ENCODE assay signal across 9 cellular contexts in the genomic region with DNA sequence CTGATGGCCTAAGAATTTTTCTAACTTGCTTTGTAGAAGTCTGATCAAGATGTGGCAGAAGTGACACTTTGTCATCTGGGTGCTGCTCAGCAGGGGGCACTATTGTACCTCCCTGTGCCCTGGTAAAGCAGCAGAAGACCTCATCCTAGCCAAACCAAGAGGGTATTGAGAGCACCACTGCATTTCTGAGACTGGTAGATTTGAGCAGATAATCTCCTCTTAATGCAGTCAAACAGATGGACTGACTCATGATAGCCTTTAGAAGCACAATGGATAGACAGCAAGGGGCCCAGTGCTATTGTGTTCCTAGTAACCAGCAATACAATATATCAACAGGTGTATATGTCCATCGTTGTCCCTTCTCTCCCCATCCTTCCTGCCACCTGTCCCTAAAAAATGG. TPM values are rescaled to one million over a fixed set of nuclear protein-coding genes. Genes with fewer than 3 reads are reported as not detected.
DNase-seq lines count a peak whose midpoint lies in the region; ATAC-seq, FAIRE-seq and TF ChIP-seq lines count a peak whose summit lies in the region.
"Had no signal": no experiment of that assay in that cellular context is flagged by ENCODE, and none has a peak within 500 bp of the region (broad histone marks: within the 10 kb centered on the region; RNA-seq: fewer than 3 reads in every experiment).

No MANE protein-coding gene starts in this region.

- H3K36me3 ChIP-seq in GM12878 (ENCODE audit: control insufficient read depth in 2 of 2, insufficient read depth in 2 of 2, low read length in 1 of 2): no peaks in the 10 kb centered on the region; a peak in 1 of 4 replicates
- H3K36me3 ChIP-seq in liver (ENCODE audit: control insufficient read depth in 4 of 4, insufficient read depth in 3 of 4, low read depth in 1 of 4, low read length in 3 of 4): no peaks in the 10 kb centered on the region

- peaks cover 19% of the 10 kb centered on the region for H3K79me2 ChIP-seq in GM12878 (ENCODE audit: control insufficient read depth, insufficient read depth, low read length)

- H3K4me1 ChIP-seq in GM12878 (ENCODE audit: control insufficient read depth, insufficient read depth, low read length): no peaks in the 10 kb centered on the region
- H3K4me1 ChIP-seq in liver (ENCODE audit: control insufficient read depth in 4 of 4, insufficient read depth in 4 of 4, low read length in 3 of 4): peaks cover 0 to 15% (median 9%) of the 10 kb centered on the region in 4 donors

- no peak overlapping the region for H3K4me2 ChIP-seq in GM12878 (ENCODE audit: control insufficient read depth, insufficient read depth)

- H4K20me1 ChIP-seq in GM12878 (ENCODE audit: control insufficient read depth, insufficient read depth): 0 out of 2 replicates have a peak, but pooled peaks cover 2% of the 10 kb centered on the region

- RAD21 ChIA-PET in GM12878 (lab: Charles Lee; ENCODE audit: unreplicated experiment): no interaction called here

- peak; percentile 44 for FAIRE-seq in GM12878 (lab: Jason Lieb, UNC)
- FAIRE-seq: colon had no signal

- 36% methylated on average over 1 of the region's 1 CpG for WGBS in GM12878 (ENCODE audit: insufficient coverage, insufficient replicate concordance, low lambda C conversion rate, missing lambda C conversion rate)
- WGBS in liver: 62% methylated on average over 1 of the region's 1 CpG

- H3K27ac ChIP-seq in GM12878 (ENCODE audit: control insufficient read depth, insufficient read depth) (no peak overlapping the region), liver (ENCODE audit: low read depth in 1 of 2, low read length in 2 of 2) (no peak overlapping the region)

- no peaks in the 10 kb centered on the region for H3K27me3 ChIP-seq in GM12878 (replicated peaks in 1 of 2; ENCODE audit: control insufficient read depth in 2 of 2, insufficient read depth in 2 of 2, low read length in 1 of 2)
- H3K27me3 ChIP-seq in liver (ENCODE audit: control insufficient read depth in 4 of 4, insufficient read depth in 4 of 4, low read length in 3 of 4): no peaks in the 10 kb centered on the region

- H3K9ac ChIP-seq in GM12878 (ENCODE audit: control insufficient read depth, insufficient read depth, low read length) (no peak overlapping the region), liver (ENCODE audit: low read depth in 1 of 2, low read length in 2 of 2) (no peak overlapping the region)

- DNase-seq in GM10266 (ENCODE audit: extremely low spot score) (peak; percentile 59), NCI-H1417 (lab: John Stamatoyannopoulos, UW) (peak; percentile 45 to 81 (median 66)), T-helper 9 cell (peak; percentile 49), GM12878 (ENCODE audit: low read depth, low spot score) (no peak), cortex of kidney (lab: John Stamatoyannopoulos, UW) (no peak)
- peak; percentile 28 to 69 (median 44) for DNase-seq in stimulated activated naive CD4-positive, alpha-beta T cell (lab: John Stamatoyannopoulos, UW)

- no peak overlapping the region for H2AFZ ChIP-seq in GM12878 (ENCODE audit: control insufficient read depth, low read depth, low read length)

- TF ChIP-seq CTCF in GM10266 (IDR thresholded peaks at IDR 0.05; ENCODE audit: control insufficient read depth, insufficient read depth, low read depth, missing control alignments) (peak; percentile 71), GM12878 (IDR thresholded peaks at IDR 0.05 in 2 of 3, conservative IDR thresholded peaks at IDR 0.05 in 1 of 3; ENCODE audit: control insufficient read depth in 2 of 3, extremely low read depth in 1 of 3, insufficient read depth in 1 of 3, low read depth in 3 of 3, low read length in 3 of 3) (peak; percentile 63 to 78 (median 73)), liver (IDR thresholded peaks at IDR 0.05; ENCODE audit: low read depth, low read length, missing input control) (peak; percentile 40)

- no peak for TF ChIP-seq EP300 in GM12878 (IDR thresholded peaks at IDR 0.05; ENCODE audit: borderline replicate concordance in 1 of 2, control insufficient read depth in 1 of 2, low read depth in 2 of 2, low read length in 2 of 2)

- intact Hi-C loops in GM12878 (cut with micrococcal nuclease; ENCODE audit: unreplicated experiment): loop anchor here (1.0 kb wide), 2 partner anchors 86 to 149 kb away; partner anchors contain the start of gene HAX1

- POLR2A ChIA-PET in GM12878 (lab: Charles Lee): no interaction called here

- SMC1A ChIA-PET in GM12878 (lab: Charles Lee; ENCODE audit: uncharacterized antibody, unreplicated experiment): interaction anchor here (0.9 to 1.4 kb wide), 3 partner anchors 85 to 149 kb away, joined by 3 to 6 read pairs (median 3); no protein-coding TSS in a partner anchor

- H3K4me3 ChIP-seq in GM12878: no peak overlapping the region
- no peak overlapping the region for H3K4me3 ChIP-seq in liver (ENCODE audit: low read depth in 1 of 3, low read length in 3 of 3)

- no peak for TF ChIP-seq POLR2A in GM12878 (IDR thresholded peaks at IDR 0.05; ENCODE audit: low read depth, low read length)

- peak; percentile 12; the same call in 2 of the 3 replicates for ATAC-seq in GM12878
- no peak for ATAC-seq in HG03159 (IDR thresholded peaks at IDR 0.05; ENCODE audit: unreplicated experiment)

- CTCF ChIA-PET in GM12878 (lab: Yijun Ruan, JAX): interaction anchor here (0.6 to 1.4 kb wide), 4 partner anchors 12 to 293 kb away, joined by 3 to 7 read pairs (median 4); partner anchors contain the start of gene HAX1

- H3K9me3 ChIP-seq in GM12878 (replicated peaks; ENCODE audit: control insufficient read depth, insufficient read depth, low read length) (no peaks in the 10 kb centered on the region), liver (ENCODE audit: control insufficient read depth in 4 of 4, low read length in 3 of 4) (no peaks in the 10 kb centered on the region)

- in situ Hi-C loops in GM12878 (cut with MboI): loop anchor here (10.0 kb wide), 1 partner anchor 149 kb away; no protein-coding TSS in a partner anchor

- no TSS peak for BruUV-seq in GM12878 (replicated peaks; lab: Mats Ljungman, UMichigan)

- TF ChIP-seq RAD21 in GM12878 (IDR thresholded peaks at IDR 0.05; ENCODE audit: insufficient read depth, low read depth, low read length) (peak; percentile 72), liver (IDR thresholded peaks at IDR 0.05) (peak; percentile 71 to 80)

RNA-seq across cellular contexts. Expression of gene TPM3, which starts 5.7 kb away (rescaled TPM):
- total RNA-seq in GM12878 (2013; cell fraction: nucleolus; rRNA removed): 188 and 211 TPM in 2 replicates
- 405 and 502 TPM in 2 replicates for total RNA-seq in GM12878 (2014; rRNA removed)
- 411 and 420 TPM in 2 replicates for total RNA-seq in GM12878 (2014; rRNA removed; fragmentation: Illumina TruSeq; extraction: Trizol)
- 545 and 553 TPM in 2 replicates for total RNA-seq in GM12878 (2021)
- polyA plus RNA-seq in GM12878 (2011; ENCODE audit: low read depth): 286 TPM
- 656 and 917 TPM in 2 replicates for polyA plus RNA-seq in GM12878 (2011; rRNA removed)
- 327 and 385 TPM in 2 replicates for polyA plus RNA-seq in GM12878 (2011; cell fraction: cytosol; rRNA removed)
- polyA plus RNA-seq in GM12878 (2011; cell fraction: nucleus; rRNA removed): 222 and 294 TPM in 2 replicates
- polyA plus RNA-seq in GM12878 (2012): 335 and 369 TPM in 2 replicates
- polyA plus RNA-seq in GM12878 (2014; fragmentation: Illumina TruSeq; extraction: Trizol): 597 and 607 TPM in 2 replicates
- 100 to 1,000 TPM; 270 to 321 TPM for polyA plus RNA-seq in GM12878 (2014; fragmentation: Nextera tagmentation; extraction: Ambion mirVana)
- 414 and 456 TPM in 2 replicates for polyA plus RNA-seq in GM12878 (2014; rRNA removed)
- 100 to 1,000 TPM; 732 to 759 TPM for polyA plus RNA-seq in GM12878 (2016; fragmentation: Nextera tagmentation; extraction: Ambion mirVana)
- 191 and 196 TPM in 2 replicates for polyA minus RNA-seq in GM12878 (2011; rRNA and poly(A)+ RNA removed)
- 82.5 and 102 TPM in 2 replicates for polyA minus RNA-seq in GM12878 (2011; cell fraction: cytosol; rRNA and poly(A)+ RNA removed)
- polyA minus RNA-seq in GM12878 (2011; cell fraction: nucleus; rRNA and poly(A)+ RNA removed): 36.0 and 65.3 TPM in 2 replicates
- 100 to 1,000 TPM in 1 of 2 donors, 10 to 100 TPM in 1; 89.6 to 120 TPM for total RNA-seq in liver
- polyA plus RNA-seq in liver: 100 to 1,000 TPM; 105 to 113 TPM

RNA-seq across cellular contexts. Expression of gene CFAP141, which starts 20.0 kb away (rescaled TPM):
- total RNA-seq in GM12878 (2013; cell fraction: nucleolus; rRNA removed): not detected in 2 replicates
- total RNA-seq in GM12878 (2014; rRNA removed) (not detected in 2 replicates), GM12878 (2014; rRNA removed; fragmentation: Illumina TruSeq; extraction: Trizol) (not detected in 2 replicates), GM12878 (2021) (not detected in 2 replicates), liver (not detected)
- polyA plus RNA-seq in GM12878 (2011; ENCODE audit: low read depth): not detected
- polyA plus RNA-seq in GM12878 (2011; rRNA removed) (not detected in 2 replicates), GM12878 (2014; fragmentation: Illumina TruSeq; extraction: Trizol) (not detected in 2 replicates), GM12878 (2014; fragmentation: Nextera tagmentation; extraction: Ambion mirVana) (not detected), GM12878 (2014; rRNA removed) (not detected in 2 replicates), GM12878 (2016; fragmentation: Nextera tagmentation; extraction: Ambion mirVana) (not detected), liver (not detected)
- not detected in 2 replicates for polyA plus RNA-seq in GM12878 (2011; cell fraction: cytosol; rRNA removed)
- not detected in 2 replicates for polyA plus RNA-seq in GM12878 (2011; cell fraction: nucleus; rRNA removed)
- not detected in 2 replicates for polyA plus RNA-seq in GM12878 (2012)
- not detected in 2 replicates for polyA minus RNA-seq in GM12878 (2011; rRNA and poly(A)+ RNA removed)
- polyA minus RNA-seq in GM12878 (2011; cell fraction: cytosol; rRNA and poly(A)+ RNA removed): not detected in 2 replicates
- polyA minus RNA-seq in GM12878 (2011; cell fraction: nucleus; rRNA and poly(A)+ RNA removed): not detected in 2 replicates

RNA-seq across cellular contexts. Expression of gene NUP210L, which starts 31.3 kb away (rescaled TPM):
- total RNA-seq in GM12878 (2013; cell fraction: nucleolus; rRNA removed): not detected in 2 replicates
- under 0.01 TPM in 1 of 2 replicates, not detected in the other for total RNA-seq in GM12878 (2014; rRNA removed)
- not detected in 2 replicates for total RNA-seq in GM12878 (2014; rRNA removed; fragmentation: Illumina TruSeq; extraction: Trizol)
- total RNA-seq in GM12878 (2021): not detected in 2 replicates
- not detected for polyA plus RNA-seq in GM12878 (2011; ENCODE audit: low read depth)
- 0.03 TPM in 1 of 2 replicates, not detected in the other for polyA plus RNA-seq in GM12878 (2011; rRNA removed)
- polyA plus RNA-seq in GM12878 (2011; cell fraction: cytosol; rRNA removed): 0.02 TPM in 1 of 2 replicates, not detected in the other
- polyA plus RNA-seq in GM12878 (2011; cell fraction: nucleus; rRNA removed): 0.03 TPM in 1 of 2 replicates, not detected in the other
- polyA plus RNA-seq in GM12878 (2012): not detected in 2 replicates
- 0.04 TPM in 1 of 2 replicates, not detected in the other for polyA plus RNA-seq in GM12878 (2014; fragmentation: Illumina TruSeq; extraction: Trizol)
- not detected for polyA plus RNA-seq in GM12878 (2014; fragmentation: Nextera tagmentation; extraction: Ambion mirVana)
- not detected in 2 replicates for polyA plus RNA-seq in GM12878 (2014; rRNA removed)
- under 1 TPM; 0.07 to 0.08 TPM for polyA plus RNA-seq in GM12878 (2016; fragmentation: Nextera tagmentation; extraction: Ambion mirVana)
- 0.10 and 0.15 TPM in 2 replicates for polyA minus RNA-seq in GM12878 (2011; rRNA and poly(A)+ RNA removed)
- not detected in 2 replicates for polyA minus RNA-seq in GM12878 (2011; cell fraction: cytosol; rRNA and poly(A)+ RNA removed)
- polyA minus RNA-seq in GM12878 (2011; cell fraction: nucleus; rRNA and poly(A)+ RNA removed): 0.10 TPM in 1 of 2 replicates, not detected in the other
- total RNA-seq in liver: under 1 TPM in 1 of 2 donors, not detected in 1; 0.08 TPM
- polyA plus RNA-seq in liver: not detected

RNA-seq across cellular contexts. Expression of gene UBAP2L, which starts 34.6 kb away (rescaled TPM):
- 296 and 314 TPM in 2 replicates for total RNA-seq in GM12878 (2013; cell fraction: nucleolus; rRNA removed)
- 56.6 and 58.7 TPM in 2 replicates for total RNA-seq in GM12878 (2014; rRNA removed)
- total RNA-seq in GM12878 (2014; rRNA removed; fragmentation: Illumina TruSeq; extraction: Trizol): 69.6 and 75.8 TPM in 2 replicates
- total RNA-seq in GM12878 (2021): 163 and 171 TPM in 2 replicates
- 73.9 TPM for polyA plus RNA-seq in GM12878 (2011; ENCODE audit: low read depth)
- 86.2 and 185 TPM in 2 replicates for polyA plus RNA-seq in GM12878 (2011; rRNA removed)
- 116 and 123 TPM in 2 replicates for polyA plus RNA-seq in GM12878 (2011; cell fraction: cytosol; rRNA removed)
- polyA plus RNA-seq in GM12878 (2011; cell fraction: nucleus; rRNA removed): 303 and 325 TPM in 2 replicates
- polyA plus RNA-seq in GM12878 (2012): 81.1 and 94.6 TPM in 2 replicates
- 164 and 180 TPM in 2 replicates for polyA plus RNA-seq in GM12878 (2014; fragmentation: Illumina TruSeq; extraction: Trizol)
- 10 to 100 TPM; 49.9 to 53.3 TPM for polyA plus RNA-seq in GM12878 (2014; fragmentation: Nextera tagmentation; extraction: Ambion mirVana)
- polyA plus RNA-seq in GM12878 (2014; rRNA removed): 140 and 151 TPM in 2 replicates
- 100 to 1,000 TPM; 181 to 198 TPM for polyA plus RNA-seq in GM12878 (2016; fragmentation: Nextera tagmentation; extraction: Ambion mirVana)
- 130 and 259 TPM in 2 replicates for polyA minus RNA-seq in GM12878 (2011; rRNA and poly(A)+ RNA removed)
- 29.7 and 45.6 TPM in 2 replicates for polyA minus RNA-seq in GM12878 (2011; cell fraction: cytosol; rRNA and poly(A)+ RNA removed)
- polyA minus RNA-seq in GM12878 (2011; cell fraction: nucleus; rRNA and poly(A)+ RNA removed): 99.0 and 173 TPM in 2 replicates
- total RNA-seq in liver: 10 to 100 TPM; 34.2 to 51.0 TPM
- 10 to 100 TPM; 24.3 to 33.9 TPM for polyA plus RNA-seq in liver

Comparison
In these comparisons a context has a peak if more than half of its experiments do, and no peak if none do; other contexts are left out.
1. DNase-seq: peak in GM10266 (single experiment), NCI-H1417 (3 of 3), T-helper 9 cell (single experiment) and stimulated activated naive CD4-positive, alpha-beta T cell (6 of 6); none in GM12878 (single experiment) and cortex of kidney (single experiment).
2. Peak in every context shown above with its lines, with median percentiles within 50 percentile points of each other: CTCF ChIP-seq.